1 cellular context compared by ENCODE assay signal in genomic region chr6:125154184-125155135, GRCh38.
A peak's percentile ranks its signal among the peaks of the same experiment; 100 is the strongest.
TF ChIP-seq lines count a peak whose summit lies in the region.

No MANE protein-coding gene starts in this region.

TF ChIP-seq in H1, 55 proteins besides CTCF, POLR2A, EP300 and RAD21:
- TF ChIP-seq SIN3A (conservative IDR thresholded peaks at IDR 0.05 in 1 of 2, IDR thresholded peaks at IDR 0.05 in 1 of 2; ENCODE audit: low read depth in 1 of 2, low read length in 2 of 2) (no peak), YY1 (IDR thresholded peaks at IDR 0.05; ENCODE audit: low read depth, low read length) (no peak), CBX8 (IDR thresholded peaks at IDR 0.05; ENCODE audit: borderline replicate concordance, low read depth, low read length) (no peak), TBP (IDR thresholded peaks at IDR 0.05; ENCODE audit: low read depth, low read length) (no peak), EZH2 (IDR thresholded peaks at IDR 0.05; ENCODE audit: low read depth, low read length, severe bottlenecking) (peak; percentile 39), SUZ12 (IDR thresholded peaks at IDR 0.05; ENCODE audit: low read length) (peak; percentile 53), HDAC6 (IDR thresholded peaks at IDR 0.05; ENCODE audit: low read depth, low read length) (no peak), CBX5 (IDR thresholded peaks at IDR 0.05; ENCODE audit: low read depth, low read length) (no peak), RXRA (IDR thresholded peaks at IDR 0.05; ENCODE audit: insufficient read depth, low read depth, low read length) (no peak), KDM4A (IDR thresholded peaks at IDR 0.05; ENCODE audit: low read depth, low read length, severe bottlenecking) (peak; percentile 69), CHD2 (IDR thresholded peaks at IDR 0.05; ENCODE audit: low read length) (no peak), USF2 (IDR thresholded peaks at IDR 0.05; ENCODE audit: low read length) (no peak), POU5F1 (IDR thresholded peaks at IDR 0.05; ENCODE audit: low read depth, low read length) (no peak), GABPA (IDR thresholded peaks at IDR 0.05; ENCODE audit: borderline replicate concordance, insufficient read depth, low read length) (no peak), MAX (IDR thresholded peaks at IDR 0.05) (no peak), PHF8 (conservative IDR thresholded peaks at IDR 0.05; ENCODE audit: low read depth, low read length) (peak; percentile 47; the same call in 1 of the 2 replicates), NANOG (IDR thresholded peaks at IDR 0.05; ENCODE audit: insufficient read depth, low read depth, low read length, poor library complexity, severe bottlenecking) (no peak), KDM5A (IDR thresholded peaks at IDR 0.05; ENCODE audit: low read length) (no peak), CHD1 (IDR thresholded peaks at IDR 0.05; ENCODE audit: low read depth, low read length) (no peak), CEBPB (IDR thresholded peaks at IDR 0.05; ENCODE audit: low read depth, low read length) (no peak), CREB1 (IDR thresholded peaks at IDR 0.05) (no peak), E2F6 (IDR thresholded peaks at IDR 0.05) (no peak; the same call in 1 of the 2 replicates), TAF1 (IDR thresholded peaks at IDR 0.05; ENCODE audit: low read depth, low read length) (no peak), GTF2F1 (IDR thresholded peaks at IDR 0.05; ENCODE audit: borderline replicate concordance, low read depth, low read length) (no peak), SP1 (IDR thresholded peaks at IDR 0.05; ENCODE audit: low read depth, low read length) (no peak), KDM1A (IDR thresholded peaks at IDR 0.05; ENCODE audit: borderline replicate concordance, low read length) (no peak), SIRT6 (IDR thresholded peaks at IDR 0.05; ENCODE audit: low read length) (no peak), FOSL1 (IDR thresholded peaks at IDR 0.05; ENCODE audit: insufficient read depth, low read depth, low read length) (no peak), SP2 (IDR thresholded peaks at IDR 0.05; ENCODE audit: low read length) (no peak), BACH1 (IDR thresholded peaks at IDR 0.05; ENCODE audit: low read length) (peak; percentile 76), POLR2AphosphoS5 (IDR thresholded peaks at IDR 0.05; ENCODE audit: low read depth, low read length) (no peak), SP4 (IDR thresholded peaks at IDR 0.05; ENCODE audit: low read length) (no peak), SRF (IDR thresholded peaks at IDR 0.05; ENCODE audit: low read depth, low read length) (no peak), CHD7 (IDR thresholded peaks at IDR 0.05; ENCODE audit: insufficient replicate concordance, low read length) (no peak), TCF12 (IDR thresholded peaks at IDR 0.05; ENCODE audit: low read depth, low read length) (no peak), TEAD4 (IDR thresholded peaks at IDR 0.05; ENCODE audit: low read depth, low read length) (no peak), BCL11A (IDR thresholded peaks at IDR 0.05; ENCODE audit: low read depth in 2 of 2, low read length in 2 of 2) (no peak), ASH2L (IDR thresholded peaks at IDR 0.05; ENCODE audit: low read length) (peak; percentile 53), HDAC2 (IDR thresholded peaks at IDR 0.05; ENCODE audit: borderline replicate concordance in 1 of 2, low read depth in 2 of 2, low read length in 2 of 2) (peak in 1 of 2 experiments; percentile 73; a peak in 2 of 4 replicates), CTBP2 (IDR thresholded peaks at IDR 0.05; ENCODE audit: borderline replicate concordance, insufficient read depth, insufficient read length, low read length) (no peak), ATF3 (IDR thresholded peaks at IDR 0.05; ENCODE audit: insufficient read depth, low read depth, low read length) (no peak), EGR1 (IDR thresholded peaks at IDR 0.05; ENCODE audit: borderline replicate concordance, low read depth, low read length) (no peak; the same call in 1 of the 2 replicates), JUND (IDR thresholded peaks at IDR 0.05; ENCODE audit: low read length) (no peak), RBBP5 (IDR thresholded peaks at IDR 0.05; ENCODE audit: borderline replicate concordance, low read depth, low read length) (no peak; the same call in 1 of the 2 replicates), RNF2 (IDR thresholded peaks at IDR 0.05; ENCODE audit: borderline replicate concordance, low read depth, low read length, missing control alignments, poor library complexity, severe bottlenecking) (no peak)
